Comparison of ENCODE assay signal across 25 cellular contexts in the genomic region with DNA sequence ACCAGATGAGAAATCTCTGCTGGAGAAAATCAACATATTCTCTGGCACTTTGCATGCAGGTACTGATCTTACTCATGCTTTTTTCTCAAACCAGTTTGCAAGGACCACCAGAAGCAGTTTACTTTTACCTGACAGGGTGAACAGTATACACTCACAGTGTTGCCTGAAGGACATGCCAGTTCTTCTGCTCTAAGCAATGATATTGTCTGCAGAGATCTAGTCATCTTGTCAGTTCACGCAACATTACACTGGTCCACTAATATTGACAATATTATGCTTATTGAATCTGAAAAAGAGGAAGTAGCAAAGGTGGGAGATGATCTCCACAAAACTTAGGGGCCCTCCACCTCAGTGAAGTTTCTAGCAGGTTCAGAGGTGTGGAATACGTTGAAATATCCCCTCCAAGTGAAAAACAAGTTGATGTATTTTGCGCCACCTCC. TPM values are rescaled to one million over a fixed set of nuclear protein-coding genes. Genes with fewer than 3 reads are reported as not detected.
DNase-seq lines count a peak whose midpoint lies in the region; ATAC-seq, FAIRE-seq and TF ChIP-seq lines count a peak whose summit lies in the region.
"Had no signal": no experiment of that assay in that cellular context is flagged by ENCODE, and none has a peak within 500 bp of the region (broad histone marks: within the 10 kb centered on the region; RNA-seq: fewer than 3 reads in every experiment).

No MANE protein-coding gene starts in this region.

- peak overlapping the region; percentile 36; the same call in 1 of the 2 replicates for H3K9ac ChIP-seq in OCI-LY3 (ENCODE audit: low read length)
- H3K9ac ChIP-seq: KMS-11 had no signal

- ATAC-seq in GM18868 (IDR thresholded peaks at IDR 0.05; ENCODE audit: unreplicated experiment), result peak; percentile 49
- ATAC-seq: foreskin keratinocyte, GM23338, lower lobe of right lung, SK-N-SH treated with all-trans-retinoic acid at 6 μM for 48 hours had no signal

- no peak for DNase-seq in BE2C
- DNase-seq in NCI-H1048 (lab: John Stamatoyannopoulos, UW), result no peak
- no peak for DNase-seq in frontal cortex (ENCODE audit: low spot score in 2 of 2)
- DNase-seq in iPS-NIHi11 (ENCODE audit: low spot score), result no peak
- DNase-seq: activated naive CD8-positive, alpha-beta T cell treated with anti-CD3 and anti-CD28 coated beads for 36 hours; CD4-positive, alpha-beta memory T cell; DMS 273 treated with DMSO at 0.1 percent for 48 hours; effector CD8-positive, alpha-beta T cell; erythroblast; foreskin keratinocyte; hypothalamus; lower lobe of right lung; NCI-H1694 treated with DMSO at 0.1 percent for 48 hours; stimulated activated naive CD4-positive, alpha-beta T cell had no signal

- H3K4me3 ChIP-seq in HEK293 (ENCODE audit: low read depth, low read length) (no peak overlapping the region), OCI-LY3 (ENCODE audit: low read length) (peak overlapping the region; percentile 48), BE2C (ENCODE audit: low read depth, low read length) (no peak overlapping the region)
- H3K4me3 ChIP-seq: GM23338, lower lobe of right lung had no signal

- H3K4me1 ChIP-seq in HEK293 (ENCODE audit: control insufficient read depth, insufficient read depth, low read length) (no peaks in the 10 kb centered on the region), OCI-LY3 (ENCODE audit: low read length) (peaks cover 52% of the 10 kb centered on the region), BE2C (peaks cover 11% of the 10 kb centered on the region)
- H3K4me1 ChIP-seq: foreskin keratinocyte had no signal

- no peak for TF ChIP-seq CTCF in HEK293 (tag by site-specific recombination; IDR thresholded peaks at IDR 0.05)
- TF ChIP-seq CTCF in OCI-LY3 (IDR thresholded peaks at IDR 0.05; ENCODE audit: low read depth, low read length), result peak; percentile 24; the same call in 1 of the 2 replicates
- no peak for TF ChIP-seq CTCF in BE2C (IDR thresholded peaks at IDR 0.05; ENCODE audit: low read depth, low read length)

- no peaks in the 10 kb centered on the region for H3K36me3 ChIP-seq in HEK293 (ENCODE audit: control insufficient read depth in 2 of 2, insufficient read depth in 1 of 2, low read length in 2 of 2)
- H3K36me3 ChIP-seq in OCI-LY3 (replicated peaks; ENCODE audit: low read depth, low read length), result no peaks in the 10 kb centered on the region
- no peaks in the 10 kb centered on the region for H3K36me3 ChIP-seq in BE2C
- H3K36me3 ChIP-seq: lower lobe of right lung had no signal

- peak overlapping the region; percentile 82 for H3K4me2 ChIP-seq in OCI-LY3 (ENCODE audit: low read length)
- H3K4me2 ChIP-seq: GM23338, KMS-11 had no signal

- H3K9me3 ChIP-seq in HEK293 (ENCODE audit: control insufficient read depth, insufficient read depth, low read depth, low read length) (no peaks in the 10 kb centered on the region), OCI-LY3 (ENCODE audit: insufficient read depth, low read length) (no peaks in the 10 kb centered on the region), BE2C (no peaks in the 10 kb centered on the region)
- H3K9me3 ChIP-seq: lower lobe of right lung had no signal

- POLR2A ChIA-PET in HEK293 (lab: Yijun Ruan, JAX), result interaction anchor here (0.6 to 2.8 kb wide), 2 partner anchors 27 to 45 kb away, joined by 3 to 11 read pairs; partner anchors contain the start of gene PRMT2

- H3K79me2 ChIP-seq in OCI-LY3 (ENCODE audit: low read length), result no peaks in the 10 kb centered on the region

- FAIRE-seq in frontal cortex (lab: Jason Lieb, UNC), result no peak
- FAIRE-seq: keratinocyte had no signal

- H3K27me3 ChIP-seq in OCI-LY3 (ENCODE audit: low read depth, low read length) (no peaks in the 10 kb centered on the region), BE2C (no peaks in the 10 kb centered on the region)

- CTCF ChIA-PET in HEK293 (lab: Yijun Ruan, JAX), result interaction anchor here (1.2 kb wide), 1 partner anchor 31 kb away, joined by 5 read pairs; no protein-coding TSS in a partner anchor

- H2AFZ ChIP-seq in OCI-LY3 (ENCODE audit: low read depth, low read length), result no peak overlapping the region
- H2AFZ ChIP-seq: GM23338 had no signal

- H4K20me1 ChIP-seq in OCI-LY3 (ENCODE audit: insufficient read depth, low read length), result no peaks in the 10 kb centered on the region

- H3K27ac ChIP-seq in HEK293 (ENCODE audit: extremely low read depth, low read depth, low read length), result no peak overlapping the region
- H3K27ac ChIP-seq in OCI-LY3 (ENCODE audit: low read length), result peak overlapping the region; percentile 87
- H3K27ac ChIP-seq: foreskin keratinocyte, KMS-11, lower lobe of right lung had no signal

TF ChIP-seq in HEK293, 187 proteins besides CTCF, POLR2A, EP300 and RAD21:
- TF ChIP-seq ZNF157 (tag by site-specific recombination; IDR thresholded peaks at IDR 0.05) (peak; percentile 99), ZNF26 (tag by site-specific recombination; IDR thresholded peaks at IDR 0.05) (0 out of 2 replicates have a peak, but pooled peaks have one; percentile 17), ZNF658 (tag by site-specific recombination; IDR thresholded peaks at IDR 0.05) (no peak)

RNA-seq across cellular contexts. Expression of gene S100B, which starts 3.8 kb away (rescaled TPM):
- 5.4 TPM for polyA plus RNA-seq in BE2C (2012; ENCODE audit: insufficient read depth, insufficient read length, low read depth)
- 6.1 TPM for total RNA-seq in frontal cortex
- total RNA-seq: activated T-helper 2 cell treated with anti-CD3 and anti-CD28 coated beads, Interferon-gamma antibody, Interleukin-2, Interleukin-4, amounts not matched to agents 10 μg/mL and 5 μg/mL and 100 μg/mL, durations not matched to agents 14 hours and 24 hours and 36 hours; CD4-positive, alpha-beta memory T cell; foreskin keratinocyte; G401; HT-29; pulmonary artery endothelial cell had no signal
- polyA plus RNA-seq: keratinocyte had no signal

RNA-seq across cellular contexts. Expression of gene PRMT2, which starts 26.8 kb away (rescaled TPM):
- polyA plus RNA-seq in BE2C (2012; ENCODE audit: insufficient read depth, insufficient read length, low read depth), result 84.8 TPM
- 216 TPM for total RNA-seq in frontal cortex
